Comparison of ENCODE assay signal across 19 cellular contexts in the genomic region with DNA sequence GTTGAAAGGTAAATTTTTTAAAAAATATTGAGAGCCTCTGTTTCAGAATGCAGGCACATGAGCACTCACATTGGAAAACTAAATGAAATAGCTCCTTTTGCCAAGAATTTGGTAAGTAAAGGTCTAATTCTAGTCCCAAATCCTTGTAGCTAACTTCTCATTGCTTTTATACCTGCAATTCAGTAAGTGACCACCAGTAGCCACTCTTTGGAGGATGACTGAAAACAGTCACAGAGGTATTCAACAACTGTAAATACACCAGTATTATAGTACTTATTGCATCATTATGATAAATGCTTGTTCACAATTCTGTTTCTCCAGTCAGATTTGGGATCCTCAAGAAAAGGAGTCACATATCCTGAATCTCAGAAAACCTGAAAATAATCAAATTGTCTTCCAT.
DNase-seq lines count a peak whose midpoint lies in the region; ATAC-seq and TF ChIP-seq lines count a peak whose summit lies in the region.
"Had no signal": no experiment of that assay in that cellular context is flagged by ENCODE, and none has a peak within 500 bp of the region (broad histone marks: within the 10 kb centered on the region; RNA-seq: fewer than 3 reads in every experiment).

No MANE protein-coding gene starts in this region.

- no peak overlapping the region for H3K27ac ChIP-seq in A673 (ENCODE audit: low read depth, low read length, poor library complexity, severe bottlenecking)
- H3K27ac ChIP-seq in PC-3 (ENCODE audit: low read length) = no peak overlapping the region
- H3K27ac ChIP-seq: left ventricle myocardium inferior had no signal

- H3K9ac ChIP-seq in PC-3 (ENCODE audit: low read length) = no peak overlapping the region

- TF ChIP-seq CTCF in A673 (conservative IDR thresholded peaks at IDR 0.05; ENCODE audit: low read depth, low read length) = peak; percentile 28; the same call in 1 of the 2 replicates
- peak; percentile 13; the same call in 1 of the 2 replicates for TF ChIP-seq CTCF in GM12874 (IDR thresholded peaks at IDR 0.05; ENCODE audit: insufficient read depth, low read depth, low read length)
- peak; percentile 43; the same call in 1 of the 2 replicates for TF ChIP-seq CTCF in PC-3 (conservative IDR thresholded peaks at IDR 0.05; ENCODE audit: low read depth, low read length)
- TF ChIP-seq CTCF in fibroblast of mammary gland (conservative IDR thresholded peaks at IDR 0.05; ENCODE audit: control insufficient read depth, insufficient read depth, low read depth, low read length) = peak; percentile 30

- no peaks in the 10 kb centered on the region for H3K27me3 ChIP-seq in A673 (replicated peaks; ENCODE audit: insufficient read depth, low read depth, low read length, poor library complexity)
- H3K27me3 ChIP-seq in PC-3 (ENCODE audit: low read length) = no peaks in the 10 kb centered on the region
- H3K27me3 ChIP-seq: MG63 had no signal

- no peak overlapping the region for H2AFZ ChIP-seq in PC-3 (ENCODE audit: low read length)

- H3K79me2 ChIP-seq in PC-3 (ENCODE audit: low read length) = no peaks in the 10 kb centered on the region

- H3K4me3 ChIP-seq in A673 (ENCODE audit: low read depth, low read length, poor library complexity, severe bottlenecking) (no peak overlapping the region), PC-3 (ENCODE audit: low read length) (no peak overlapping the region), fibroblast of mammary gland (ENCODE audit: control insufficient read depth, low read depth, low read length) (no peak overlapping the region)
- H3K4me3 ChIP-seq: left ventricle myocardium inferior, MG63 had no signal

- H3K36me3 ChIP-seq in A673 (ENCODE audit: insufficient read depth, low read length, poor library complexity, severe bottlenecking) (no peaks in the 10 kb centered on the region), PC-3 (ENCODE audit: low read depth, low read length) (no peaks in the 10 kb centered on the region)
- H3K36me3 ChIP-seq: left ventricle myocardium inferior, MG63 had no signal

- intact Hi-C loops in A673 (cut with micrococcal nuclease; ENCODE audit: unreplicated experiment) (no loop called here), PC-3 (cut with micrococcal nuclease) (no loop called here)

- H3K4me2 ChIP-seq in PC-3 (ENCODE audit: low read length) = no peak overlapping the region

- DNase-seq in A673 (ENCODE audit: low spot score) (no peak), PC-3 (no peak), fibroblast of mammary gland (ENCODE audit: low read depth) (no peak), HCEC 1CT (no peak), SKM-1 treated with dmso at 0.1 percent for 144 hours (lab: John Stamatoyannopoulos, UW; ENCODE audit: unreplicated experiment) (no peak)
- no peak for DNase-seq in effector CD4-positive, alpha-beta T cell
- DNase-seq in activated effector memory CD4-positive, alpha-beta T cell treated with anti-CD3 and anti-CD28 coated beads, Interleukin-2, amount 50 U/mL, for 16 hours = no peak
- DNase-seq: activated CD4-positive, CD25-positive, alpha-beta regulatory T cell treated with anti-CD3 and anti-CD28 coated beads, Interleukin-2, amount 50 U/mL, for 72 hours; activated effector memory CD4-positive, alpha-beta T cell treated with Interleukin-2 at 50 U/mL for 16 hours; COR-L47; GDM1; H7; left ventricle myocardium inferior; MG63; NCI-H2029 treated with DMSO at 0.1 percent for 48 hours; NCI-H510A treated with DMSO at 0.1 percent for 48 hours; stimulated activated CD4-positive, alpha-beta T cell treated with anti-CD3 and anti-CD28 coated beads, Interleukin-1b, Interleukin-23, amount 100 ng/mL, for 48 hours had no signal

- CTCF ChIA-PET in A673 (lab: Charles Lee) (no interaction called here), PC-3 (lab: Charles Lee) (no interaction called here)

- POLR2A ChIA-PET in A673 (lab: Charles Lee; ENCODE audit: low non-redundant PET) (no interaction called here), PC-3 (lab: Charles Lee; ENCODE audit: unreplicated experiment) (no interaction called here)

- no peaks in the 10 kb centered on the region for H3K9me2 ChIP-seq in PC-3 (replicated peaks; ENCODE audit: low read length)

- H3K4me1 ChIP-seq in A673 (ENCODE audit: insufficient read depth, low read length, poor library complexity, severe bottlenecking) (no peaks in the 10 kb centered on the region), PC-3 (ENCODE audit: insufficient read depth, low read length) (no peaks in the 10 kb centered on the region)

- peaks cover 6% of the 10 kb centered on the region for H3K9me3 ChIP-seq in A673 (ENCODE audit: low read depth, low read length, poor library complexity, severe bottlenecking)
- H3K9me3 ChIP-seq in PC-3 (ENCODE audit: low read length) = no peaks in the 10 kb centered on the region

- ATAC-seq in PC-3 = no peak
- ATAC-seq: sciatic nerve had no signal

- H3F3A ChIP-seq in PC-3 (ENCODE audit: low read length, unreplicated experiment) = no peaks in the 10 kb centered on the region

- no TSS peak for BruUV-seq in A673 (replicated peaks; lab: Mats Ljungman, UMichigan)
- BruUV-seq in PC-3 (replicated peaks; lab: Mats Ljungman, UMichigan) = no TSS peak

- H4K20me1 ChIP-seq in PC-3 (ENCODE audit: low read length) = no peaks in the 10 kb centered on the region
